Comparison of ENCODE assay signal across 8 cellular contexts in the genomic region with DNA sequence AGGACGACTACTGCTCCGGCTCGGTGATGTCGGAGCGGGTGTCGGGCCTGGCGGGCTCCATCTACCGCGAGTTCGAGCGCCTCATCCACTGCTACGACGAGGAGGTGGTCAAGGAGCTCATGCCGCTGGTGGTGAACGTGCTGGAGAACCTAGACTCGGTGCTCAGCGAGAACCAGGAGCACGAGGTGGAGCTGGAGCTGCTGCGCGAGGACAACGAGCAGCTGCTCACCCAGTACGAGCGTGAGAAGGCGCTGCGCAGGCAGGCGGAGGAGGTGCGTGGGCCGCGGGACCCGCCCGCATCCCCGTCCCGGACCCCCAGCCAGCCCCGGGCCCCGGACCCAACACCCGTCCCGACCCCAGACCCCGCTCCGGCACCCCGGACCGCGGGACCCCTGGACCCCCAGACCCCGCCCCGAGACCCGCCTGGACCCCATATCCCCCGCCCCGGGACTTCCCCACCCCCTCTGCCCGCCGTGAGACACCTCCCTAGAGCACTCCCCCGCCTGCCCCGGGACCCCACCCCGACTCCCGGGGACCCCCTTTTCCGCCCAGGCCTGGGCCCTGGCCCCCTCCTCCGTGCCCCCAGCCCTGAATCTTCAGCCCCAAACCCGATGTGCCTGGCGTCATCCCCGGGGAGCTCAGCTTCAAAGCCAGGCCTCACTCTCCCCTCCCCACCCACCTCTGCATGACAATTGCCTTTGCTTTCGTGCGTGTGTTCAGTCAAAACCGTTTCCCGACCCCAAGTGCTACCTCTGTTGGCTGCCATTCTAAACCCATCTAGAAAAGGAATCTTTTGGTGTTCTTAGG.
DNase-seq lines count a peak whose midpoint lies in the region; ATAC-seq lines count a peak whose summit lies in the region.

No MANE protein-coding gene starts in this region.

- H3K36me3 ChIP-seq in SK-N-MC (ENCODE audit: insufficient read depth, low read length) = peaks cover 6% of the 10 kb centered on the region; the same call in 1 of the 2 replicates

- DNase-seq in DMS53 (lab: John Stamatoyannopoulos, UW) (peak; percentile 68), DMS53 treated with DMSO at 0.1 percent for 48 hours (lab: John Stamatoyannopoulos, UW; ENCODE audit: unreplicated experiment) (no peak), SK-N-MC (ENCODE audit: low read depth, low spot score) (no peak), astrocyte of the hippocampus (ENCODE audit: low read depth, low spot score) (peak; percentile 56), GDM1 (lab: John Stamatoyannopoulos, UW) (no peak)
- DNase-seq in stimulated activated CD4-positive, alpha-beta T cell treated with anti-CD3 and anti-CD28 coated beads, Interleukin-12 subunit alpha, Interleukin-12 subunit beta, amount 100 ng/mL, for 48 hours (ENCODE audit: low read depth in 2 of 3, low spot score in 1 of 3) = peak; percentile 12 to 34 (median 23)

- ATAC-seq in HG02970 (IDR thresholded peaks at IDR 0.05; ENCODE audit: low FRiP score, unreplicated experiment) = peak; percentile 11

- peak overlapping the region; percentile 81 for H3K9ac ChIP-seq in SK-N-MC (ENCODE audit: insufficient read length)

- H3K27ac ChIP-seq in SK-N-MC = no peak overlapping the region

- H3K9me3 ChIP-seq in SK-N-MC (ENCODE audit: low read depth, low read length) (no peaks in the 10 kb centered on the region), iPS-18c (ENCODE audit: control insufficient read depth, insufficient read depth, low read length) (peaks cover 2% of the 10 kb centered on the region)

- H3K4me3 ChIP-seq in SK-N-MC = peak overlapping the region; percentile 89
- peak overlapping the region; percentile 90 for H3K4me3 ChIP-seq in iPS-18c (ENCODE audit: insufficient read depth, low read depth, low read length)

Comparison
In these comparisons a context has a peak if more than half of its experiments do, and no peak if none do; other contexts are left out.
1. DNase-seq: peak in DMS53 (single experiment), astrocyte of the hippocampus (single experiment) and stimulated activated CD4-positive, alpha-beta T cell treated with anti-CD3 and anti-CD28 coated beads, Interleukin-12 subunit alpha, Interleukin-12 subunit beta, amount 100 ng/mL, for 48 hours (3 of 3); none in DMS53 treated with DMSO at 0.1 percent for 48 hours (single experiment), SK-N-MC (single experiment) and GDM1 (single experiment).